1 cellular context compared by ENCODE assay signal in the genomic region with DNA sequence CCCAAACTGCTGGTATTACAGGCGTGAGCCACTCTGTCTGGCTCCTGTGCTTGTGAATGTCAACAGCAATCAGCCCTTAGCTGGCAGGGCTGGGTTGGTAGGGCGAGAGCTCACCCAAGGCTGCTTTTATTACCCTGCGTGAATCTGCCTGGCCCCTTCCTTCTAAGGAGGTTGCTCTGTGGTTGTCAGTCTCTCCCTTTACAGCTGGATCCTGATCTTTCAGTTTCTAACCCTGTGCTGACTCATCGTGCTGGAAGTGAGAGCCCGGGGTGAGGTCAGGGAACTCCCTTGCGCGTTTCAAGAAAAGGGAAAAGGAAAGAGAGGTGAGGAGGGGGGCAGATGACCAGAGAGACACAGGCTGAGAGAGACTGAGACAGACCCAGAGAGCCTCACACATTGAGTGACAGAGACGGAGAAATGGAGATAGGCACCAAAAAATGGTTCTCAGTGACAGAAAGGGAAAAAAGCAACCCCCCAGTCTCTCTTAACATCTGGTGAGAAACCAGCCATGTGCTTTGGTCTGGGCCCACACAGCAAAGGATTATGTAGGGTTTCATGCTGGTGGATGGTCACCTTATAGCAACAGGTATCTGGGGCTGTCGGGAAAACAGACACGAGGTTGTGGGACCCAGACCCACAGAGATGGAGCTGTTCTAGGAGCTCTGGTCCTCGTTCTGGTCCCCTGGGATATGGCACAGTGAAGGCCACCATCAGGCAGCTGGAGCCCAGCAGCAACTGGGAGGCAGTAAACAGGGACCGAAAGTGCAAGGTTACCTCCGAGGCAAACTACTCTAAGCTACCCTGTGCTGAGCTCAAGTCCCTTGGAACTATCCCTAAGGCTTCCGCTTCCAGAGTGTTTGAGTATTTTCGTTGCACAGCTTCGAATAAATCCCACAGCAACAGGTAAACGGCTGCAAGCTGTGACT.
A peak's percentile ranks its signal among the peaks of the same experiment; 100 is the strongest.
TF ChIP-seq lines count a peak whose summit lies in the region.

No MANE protein-coding gene starts in this region.

TF ChIP-seq in K562, 482 proteins besides CTCF, POLR2A, EP300 and RAD21 (continues in another document):
- TF ChIP-seq SIN3A (IDR thresholded peaks at IDR 0.05; ENCODE audit: borderline replicate concordance in 2 of 2, control insufficient read depth in 1 of 2, low read depth in 2 of 2, low read length in 2 of 2) = peak in 1 of 2 experiments; percentile 31; a peak in 1 of 4 replicates
- no peak for TF ChIP-seq SRSF3 (IDR thresholded peaks at IDR 0.05; ENCODE audit: insufficient read depth, low read length)
- TF ChIP-seq ZNF316 (IDR thresholded peaks at IDR 0.05) = peak; percentile 97
- TF ChIP-seq ZNF184 (CRISPR knock-in tag; IDR thresholded peaks at IDR 0.05) = no peak
- TF ChIP-seq BHLHE40 (IDR thresholded peaks at IDR 0.05; ENCODE audit: low read length) = 0 out of 2 replicates have a peak, but pooled peaks have one; percentile 5
- no peak for TF ChIP-seq ZNF253 (CRISPR knock-in tag; conservative IDR thresholded peaks at IDR 0.05)
- peak; percentile 41 for TF ChIP-seq DACH1 (IDR thresholded peaks at IDR 0.05; ENCODE audit: partially characterized antibody)
- TF ChIP-seq POLR3A (IDR thresholded peaks at IDR 0.05; ENCODE audit: borderline replicate concordance, extremely low read depth, insufficient read depth, insufficient read length) = no peak
- no peak for TF ChIP-seq SNRNP70 (optimal IDR thresholded peaks at IDR 0.05; ENCODE audit: low read depth, low read length)
- TF ChIP-seq SAFB (IDR thresholded peaks at IDR 0.05; ENCODE audit: borderline replicate concordance, low read depth, low read length) = no peak
- peak; percentile 90 for TF ChIP-seq MAFG (tag; conservative IDR thresholded peaks at IDR 0.05)
- no peak for TF ChIP-seq FOXP4 (CRISPR knock-in tag; IDR thresholded peaks at IDR 0.05; ENCODE audit: borderline replicate concordance)
- no peak for TF ChIP-seq NR0B1 (IDR thresholded peaks at IDR 0.05; ENCODE audit: partially characterized antibody)
- TF ChIP-seq STAT6 (CRISPR knock-in tag; IDR thresholded peaks at IDR 0.05) = no peak
- TF ChIP-seq, protein P1, sequence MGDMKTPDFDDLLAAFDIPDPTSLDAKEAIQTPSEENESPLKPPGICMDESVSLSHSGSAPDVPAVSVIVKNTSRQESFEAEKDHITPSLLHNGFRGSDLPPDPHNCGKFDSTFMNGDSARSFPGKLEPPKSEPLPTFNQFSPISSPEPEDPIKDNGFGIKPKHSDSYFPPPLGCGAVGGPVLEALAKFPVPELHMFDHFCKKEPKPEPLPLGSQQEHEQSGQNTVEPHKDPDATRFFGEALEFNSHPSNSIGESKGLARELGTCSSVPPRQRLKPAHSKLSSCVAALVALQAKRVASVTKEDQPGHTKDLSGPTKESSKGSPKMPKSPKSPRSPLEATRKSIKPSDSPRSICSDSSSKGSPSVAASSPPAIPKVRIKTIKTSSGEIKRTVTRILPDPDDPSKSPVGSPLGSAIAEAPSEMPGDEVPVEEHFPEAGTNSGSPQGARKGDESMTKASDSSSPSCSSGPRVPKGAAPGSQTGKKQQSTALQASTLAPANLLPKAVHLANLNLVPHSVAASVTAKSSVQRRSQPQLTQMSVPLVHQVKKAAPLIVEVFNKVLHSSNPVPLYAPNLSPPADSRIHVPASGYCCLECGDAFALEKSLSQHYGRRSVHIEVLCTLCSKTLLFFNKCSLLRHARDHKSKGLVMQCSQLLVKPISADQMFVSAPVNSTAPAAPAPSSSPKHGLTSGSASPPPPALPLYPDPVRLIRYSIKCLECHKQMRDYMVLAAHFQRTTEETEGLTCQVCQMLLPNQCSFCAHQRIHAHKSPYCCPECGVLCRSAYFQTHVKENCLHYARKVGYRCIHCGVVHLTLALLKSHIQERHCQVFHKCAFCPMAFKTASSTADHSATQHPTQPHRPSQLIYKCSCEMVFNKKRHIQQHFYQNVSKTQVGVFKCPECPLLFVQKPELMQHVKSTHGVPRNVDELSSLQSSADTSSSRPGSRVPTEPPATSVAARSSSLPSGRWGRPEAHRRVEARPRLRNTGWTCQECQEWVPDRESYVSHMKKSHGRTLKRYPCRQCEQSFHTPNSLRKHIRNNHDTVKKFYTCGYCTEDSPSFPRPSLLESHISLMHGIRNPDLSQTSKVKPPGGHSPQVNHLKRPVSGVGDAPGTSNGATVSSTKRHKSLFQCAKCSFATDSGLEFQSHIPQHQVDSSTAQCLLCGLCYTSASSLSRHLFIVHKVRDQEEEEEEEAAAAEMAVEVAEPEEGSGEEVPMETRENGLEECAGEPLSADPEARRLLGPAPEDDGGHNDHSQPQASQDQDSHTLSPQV (IDR thresholded peaks at IDR 0.05) = peak; percentile 96
- peak; percentile 76 for TF ChIP-seq DPF2 (IDR thresholded peaks at IDR 0.05)
- TF ChIP-seq RBBP5 (IDR thresholded peaks at IDR 0.05; ENCODE audit: borderline replicate concordance, insufficient read depth, low read length, poor library complexity, severe bottlenecking) = peak; percentile 29
- TF ChIP-seq SOX6 (IDR thresholded peaks at IDR 0.05) = peak; percentile 22; the same call in 1 of the 2 replicates
- TF ChIP-seq SMAD4 (CRISPR knock-in tag; conservative IDR thresholded peaks at IDR 0.05) = peak; percentile 60; the same call in 1 of the 2 replicates
- peak; percentile 70 for TF ChIP-seq SMARCA4 (IDR thresholded peaks at IDR 0.05)
- no peak for TF ChIP-seq ZNF436 (CRISPR knock-in tag; IDR thresholded peaks at IDR 0.05)
- TF ChIP-seq, protein P2, sequence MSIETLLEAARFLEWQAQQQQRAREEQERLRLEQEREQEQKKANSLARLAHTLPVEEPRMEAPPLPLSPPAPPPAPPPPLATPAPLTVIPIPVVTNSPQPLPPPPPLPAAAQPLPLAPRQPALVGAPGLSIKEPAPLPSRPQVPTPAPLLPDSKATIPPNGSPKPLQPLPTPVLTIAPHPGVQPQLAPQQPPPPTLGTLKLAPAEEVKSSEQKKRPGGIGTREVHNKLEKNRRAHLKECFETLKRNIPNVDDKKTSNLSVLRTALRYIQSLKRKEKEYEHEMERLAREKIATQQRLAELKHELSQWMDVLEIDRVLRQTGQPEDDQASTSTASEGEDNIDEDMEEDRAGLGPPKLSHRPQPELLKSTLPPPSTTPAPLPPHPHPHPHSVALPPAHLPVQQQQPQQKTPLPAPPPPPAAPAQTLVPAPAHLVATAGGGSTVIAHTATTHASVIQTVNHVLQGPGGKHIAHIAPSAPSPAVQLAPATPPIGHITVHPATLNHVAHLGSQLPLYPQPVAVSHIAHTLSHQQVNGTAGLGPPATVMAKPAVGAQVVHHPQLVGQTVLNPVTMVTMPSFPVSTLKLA (conservative IDR thresholded peaks at IDR 0.05) = no peak; a peak in 1 of 4 replicates
- TF ChIP-seq MEIS2 (IDR thresholded peaks at IDR 0.05; ENCODE audit: partially characterized antibody) = peak; percentile 20
- no peak for TF ChIP-seq ZNF146 (CRISPR knock-in tag; IDR thresholded peaks at IDR 0.05; ENCODE audit: unreplicated experiment)
- TF ChIP-seq CUX1 (CRISPR knock-in tag; IDR thresholded peaks at IDR 0.05) = no peak
- TF ChIP-seq, protein P3, sequence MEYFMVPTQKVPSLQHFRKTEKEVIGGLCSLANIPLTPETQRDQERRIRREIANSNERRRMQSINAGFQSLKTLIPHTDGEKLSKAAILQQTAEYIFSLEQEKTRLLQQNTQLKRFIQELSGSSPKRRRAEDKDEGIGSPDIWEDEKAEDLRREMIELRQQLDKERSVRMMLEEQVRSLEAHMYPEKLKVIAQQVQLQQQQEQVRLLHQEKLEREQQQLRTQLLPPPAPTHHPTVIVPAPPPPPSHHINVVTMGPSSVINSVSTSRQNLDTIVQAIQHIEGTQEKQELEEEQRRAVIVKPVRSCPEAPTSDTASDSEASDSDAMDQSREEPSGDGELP (CRISPR knock-in tag; IDR thresholded peaks at IDR 0.05; ENCODE audit: borderline replicate concordance) = peak; percentile 88
- TF ChIP-seq, protein P4, sequence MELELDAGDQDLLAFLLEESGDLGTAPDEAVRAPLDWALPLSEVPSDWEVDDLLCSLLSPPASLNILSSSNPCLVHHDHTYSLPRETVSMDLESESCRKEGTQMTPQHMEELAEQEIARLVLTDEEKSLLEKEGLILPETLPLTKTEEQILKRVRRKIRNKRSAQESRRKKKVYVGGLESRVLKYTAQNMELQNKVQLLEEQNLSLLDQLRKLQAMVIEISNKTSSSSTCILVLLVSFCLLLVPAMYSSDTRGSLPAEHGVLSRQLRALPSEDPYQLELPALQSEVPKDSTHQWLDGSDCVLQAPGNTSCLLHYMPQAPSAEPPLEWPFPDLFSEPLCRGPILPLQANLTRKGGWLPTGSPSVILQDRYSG (tag; conservative IDR thresholded peaks at IDR 0.05; ENCODE audit: low read depth) = peak; percentile 75; the same call in 1 of the 2 replicates
- TF ChIP-seq MAZ (CRISPR knock-in tag; conservative IDR thresholded peaks at IDR 0.05 in 1 of 2, IDR thresholded peaks at IDR 0.05 in 1 of 2) = 0 out of 4 replicates have a peak, but pooled peaks of 1 of the 2 experiments have one; percentile 18
- TF ChIP-seq SRSF9 (IDR thresholded peaks at IDR 0.05; ENCODE audit: borderline replicate concordance, low read depth, low read length) = no peak
- no peak for TF ChIP-seq ZNF12 (CRISPR knock-in tag; IDR thresholded peaks at IDR 0.05)
- TF ChIP-seq MYC (IDR thresholded peaks at IDR 0.05; ENCODE audit: low read depth, low read length) = peak; percentile 60; the same call in 1 of the 2 replicates
- no peak for TF ChIP-seq MYC (CRISPR knock-in tag; IDR thresholded peaks at IDR 0.05; ENCODE audit: borderline replicate concordance, low read depth)
